1 cellular context compared by ENCODE assay signal in genomic region chr9:91433180-91433579, GRCh38.
TF ChIP-seq lines count a peak whose summit lies in the region.

No MANE protein-coding gene starts in this region.

TF ChIP-seq in K562, 482 proteins besides CTCF, POLR2A, EP300 and RAD21 (continued from another document):
- no peak for TF ChIP-seq ZNF780A (CRISPR knock-in tag; IDR thresholded peaks at IDR 0.05)
